Comparison of ENCODE assay signal across 26 cellular contexts in the genomic region with DNA sequence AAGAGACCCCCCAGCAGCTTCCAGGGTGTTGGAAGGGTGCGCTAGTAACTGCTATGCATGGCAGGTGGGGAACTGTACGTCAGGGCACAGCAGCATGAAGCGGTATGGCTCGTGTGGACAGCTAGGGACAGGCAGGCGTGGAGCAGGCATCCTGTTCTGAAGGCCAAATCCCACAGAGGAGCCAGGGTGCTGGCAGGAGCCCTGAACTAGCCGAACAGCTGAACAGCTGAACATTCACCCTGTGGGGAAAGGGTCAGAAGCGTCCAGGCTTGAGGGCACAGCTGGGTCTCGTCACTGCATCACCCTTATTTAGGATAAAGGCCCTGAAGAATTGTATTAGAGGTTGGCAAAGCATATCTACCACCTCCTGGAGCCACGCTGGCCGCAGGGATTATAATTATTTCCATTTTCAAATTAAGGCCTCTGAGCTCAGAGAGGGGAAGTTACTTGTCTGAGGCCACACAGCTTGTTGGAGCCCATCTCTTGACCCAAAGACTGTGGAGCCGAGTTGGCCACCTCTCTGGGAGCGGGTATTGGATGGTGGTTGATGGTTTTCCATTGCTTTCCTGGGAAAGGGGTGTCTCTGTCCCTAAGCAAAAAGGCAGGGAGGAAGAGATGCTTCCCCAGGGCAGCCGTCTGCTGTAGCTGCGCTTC. TPM values are rescaled to one million over a fixed set of nuclear protein-coding genes. Genes with fewer than 3 reads are reported as not detected.
"Had no signal": no experiment of that assay in that cellular context is flagged by ENCODE, and none has a peak within 500 bp of the region (broad histone marks: within the 10 kb centered on the region; RNA-seq: fewer than 3 reads in every experiment).

No MANE protein-coding gene starts in this region.

- DNase-seq: activated CD4-positive, alpha-beta T cell treated with anti-CD3 and anti-CD28 coated beads, Interleukin-2, amount 10 ng/mL, durations not matched to agents 24 days and 14 days; activated CD8-positive, alpha-beta memory T cell treated with anti-CD3 and anti-CD28 coated beads, Interleukin-2, amount 50 U/mL, for 4 hours; activated T-cell treated with anti-CD3 and anti-CD28 coated beads, Interleukin-2, amount 50 U/mL, for 24 hours; cerebellar nuclear complex; foreskin fibroblast; kidney glomerular epithelial cell; left ventricle myocardium superior; midbrain; nucleus accumbens; retina; sigmoid colon; stimulated activated CD4-positive, alpha-beta T cell treated with anti-CD3 and anti-CD28 coated beads, Interleukin-4, amount 100 ng/mL, for 24 hours; stimulated activated naive CD4-positive, alpha-beta T cell treated with Interleukin-2 at 50 U/mL for 16 hours had no signal

- H3K27ac Mint-ChIP-seq: activated CD4-positive, alpha-beta T cell treated with anti-CD3 and anti-CD28 coated beads, Interleukin-2, amount 10 ng/mL, durations not matched to agents 24 days and 14 days; activated naive CD8-positive, alpha-beta T cell; activated T-cell treated with anti-CD3 and anti-CD28 coated beads, Interleukin-2, amount 50 U/mL, for 24 hours; activated T-helper 17 cell treated with anti-CD3 and anti-CD28 coated beads, Interleukin-2, amount 50 U/mL, for 72 hours; nephron had no signal

- H3K27me3 ChIP-seq: hepatocyte, sigmoid colon had no signal

- H3K27me3 Mint-ChIP-seq: activated naive CD8-positive, alpha-beta T cell; activated T-cell treated with anti-CD3 and anti-CD28 coated beads, Interleukin-2, amount 50 U/mL, for 24 hours; activated T-helper 17 cell treated with anti-CD3 and anti-CD28 coated beads, Interleukin-2, amount 50 U/mL, for 72 hours had no signal

- H3K9me3 Mint-ChIP-seq: activated CD4-positive, alpha-beta T cell treated with anti-CD3 and anti-CD28 coated beads, Interleukin-2, amount 10 ng/mL, durations not matched to agents 24 days and 14 days; activated T-cell treated with anti-CD3 and anti-CD28 coated beads, Interleukin-2, amount 50 U/mL, for 24 hours; activated T-helper 17 cell treated with anti-CD3 and anti-CD28 coated beads, Interleukin-2, amount 50 U/mL, for 72 hours; nephron had no signal

- H3K27ac ChIP-seq: coronary artery, epithelial cell of prostate, hepatocyte, sigmoid colon had no signal

- H3K4me2 ChIP-seq: hepatocyte had no signal

- H3K4me3 ChIP-seq: coronary artery, hepatocyte, sigmoid colon had no signal

- H3K36me3 Mint-ChIP-seq: activated naive CD8-positive, alpha-beta T cell had no signal

- H3K4me1 ChIP-seq: sigmoid colon had no signal

- H2AFZ ChIP-seq: hepatocyte had no signal

- ATAC-seq: activated T-helper 17 cell treated with anti-CD3 and anti-CD28 coated beads, Interleukin-2, amount 50 U/mL, for 72 hours; left ventricle myocardium superior; SK-N-SH treated with all-trans-retinoic acid at 6 μM for 48 hours had no signal

- H3K4me1 Mint-ChIP-seq: activated CD4-positive, alpha-beta T cell treated with anti-CD3 and anti-CD28 coated beads, Interleukin-2, amount 10 ng/mL, durations not matched to agents 24 days and 14 days; activated T-helper 17 cell treated with anti-CD3 and anti-CD28 coated beads, Interleukin-2, amount 50 U/mL, for 72 hours had no signal

- H3K9me3 ChIP-seq: sigmoid colon had no signal

- H3K4me3 Mint-ChIP-seq: activated CD4-positive, alpha-beta T cell treated with anti-CD3 and anti-CD28 coated beads, Interleukin-2, amount 10 ng/mL, durations not matched to agents 24 days and 14 days; activated naive CD8-positive, alpha-beta T cell; activated T-cell treated with anti-CD3 and anti-CD28 coated beads, Interleukin-2, amount 50 U/mL, for 24 hours; activated T-helper 17 cell treated with anti-CD3 and anti-CD28 coated beads, Interleukin-2, amount 50 U/mL, for 72 hours; nephron had no signal

RNA-seq across cellular contexts. Expression of gene STH, which starts 3.3 kb away (rescaled TPM):
- total RNA-seq: activated CD4-positive, alpha-beta T cell treated with anti-CD3 and anti-CD28 coated beads, Interleukin-2, amount 10 ng/mL, durations not matched to agents 24 days and 14 days; activated T-helper 17 cell treated with anti-CD3 and anti-CD28 coated beads, Interleukin-2, amount 50 U/mL, for 72 hours; bronchial epithelial cell; glomerular endothelial cell; hepatocyte; left ventricle myocardium superior; posterior vena cava; sigmoid colon; T-helper 2 cell treated with Interferon-gamma antibody and Interleukin-4, amounts not matched to agents 100 ng/mL and 5 ng/mL, for 36 hours; ureter had no signal
- polyA plus RNA-seq: hepatocyte, sigmoid colon, thymus had no signal
